In the genomic region with DNA sequence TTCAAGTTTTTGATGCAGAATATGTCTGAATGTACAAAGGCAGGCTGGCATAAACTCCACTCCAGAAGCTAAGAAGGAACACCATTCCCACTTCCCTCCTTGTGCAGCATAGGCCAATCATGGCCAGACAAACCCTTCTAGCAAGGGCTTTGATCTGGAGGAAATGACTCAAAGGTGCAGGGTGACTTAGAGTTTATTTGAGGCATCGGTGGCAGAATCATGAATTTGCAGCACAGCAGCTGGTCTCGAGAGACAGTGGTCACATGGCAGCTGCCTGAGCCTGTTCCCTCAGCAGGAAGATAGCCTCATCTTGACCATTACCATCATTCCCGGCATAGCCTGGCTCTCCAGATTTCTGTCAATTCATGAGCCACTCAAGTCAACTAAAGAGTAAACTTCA, we compare ENCODE assay signal across 26 cellular contexts.
DNase-seq lines count a peak whose midpoint lies in the region; ATAC-seq and TF ChIP-seq lines count a peak whose summit lies in the region.
"Had no signal": no experiment of that assay in that cellular context is flagged by ENCODE, and none has a peak within 500 bp of the region (broad histone marks: within the 10 kb centered on the region; RNA-seq: fewer than 3 reads in every experiment).

No MANE protein-coding gene starts in this region.

- 75% methylated on average over 2 of the region's 3 CpGs for WGBS in mammary epithelial cell (ENCODE audit: low coverage, missing lambda C conversion rate)

- peaks cover 21 to 22% of the 10 kb centered on the region in 2 donors for H3K27me3 Mint-ChIP-seq in natural killer cell (ENCODE audit: low read depth in 2 of 2)
- H3K27me3 Mint-ChIP-seq: dendritic cell treated with granulocyte-macrophage colony-stimulating factor and Interleukin-4, amounts not matched to agents 40 ng/mL and 50 ng/mL, for 4 days had no signal

- no peaks in the 10 kb centered on the region for H3K4me1 Mint-ChIP-seq in natural killer cell
- H3K4me1 Mint-ChIP-seq: activated CD4-positive, alpha-beta T cell treated with anti-CD3 and anti-CD28 coated beads for 36 hours; naive thymus-derived CD4-positive, alpha-beta T cell; stimulated activated memory B cell treated with anti-CD40 and anti-IgM and Interleukin-4, amounts not matched to agents 10 μg/mL and 1 μg/mL and 100 μg/mL, for 72 hours had no signal

- TF ChIP-seq CTCF in mammary epithelial cell (conservative IDR thresholded peaks at IDR 0.05 in 1 of 2, IDR thresholded peaks at IDR 0.05 in 1 of 2; ENCODE audit: extremely low read depth in 1 of 2, insufficient read depth in 1 of 2, low read depth in 1 of 2, low read length in 2 of 2) (no peak), breast epithelium (IDR thresholded peaks at IDR 0.05) (no peak), choroid plexus epithelial cell (conservative IDR thresholded peaks at IDR 0.05; ENCODE audit: low read depth, low read length) (no peak), natural killer cell (IDR thresholded peaks at IDR 0.05) (no peak), GM10266 (IDR thresholded peaks at IDR 0.05; ENCODE audit: control insufficient read depth, insufficient read depth, low read depth, missing control alignments) (no peak)

- H3K4me3 Mint-ChIP-seq in natural killer cell: no peak overlapping the region
- H3K4me3 Mint-ChIP-seq: activated CD4-positive, alpha-beta T cell treated with anti-CD3 and anti-CD28 coated beads for 36 hours; activated CD8-positive, alpha-beta memory T cell treated with anti-CD3 and anti-CD28 coated beads, Interleukin-2, amount 10 ng/mL, durations not matched to agents 7 days and 5 days; activated naive CD8-positive, alpha-beta T cell treated with anti-CD3 and anti-CD28 coated beads, Interleukin-2, amount 10 ng/mL, durations not matched to agents 7 days and 5 days; brain; dendritic cell treated with granulocyte-macrophage colony-stimulating factor and Interleukin-4, amounts not matched to agents 40 ng/mL and 50 ng/mL, for 4 days; H9; memory B cell; naive thymus-derived CD4-positive, alpha-beta T cell; stimulated activated memory B cell treated with anti-CD40 and anti-IgM and Interleukin-4, amounts not matched to agents 10 μg/mL and 1 μg/mL and 100 μg/mL, for 72 hours had no signal

- BruUV-seq in mammary epithelial cell (replicated peaks; lab: Mats Ljungman, UMichigan): no TSS peak

- CTCF ChIA-PET in mammary epithelial cell (lab: Charles Lee; ENCODE audit: low non-redundant PET): no interaction called here

- H3K36me3 Mint-ChIP-seq in natural killer cell: no peaks in the 10 kb centered on the region
- H3K36me3 Mint-ChIP-seq: activated CD8-positive, alpha-beta memory T cell treated with anti-CD3 and anti-CD28 coated beads, Interleukin-2, amount 10 ng/mL, durations not matched to agents 7 days and 5 days; activated naive CD8-positive, alpha-beta T cell treated with anti-CD3 and anti-CD28 coated beads, Interleukin-2, amount 10 ng/mL, durations not matched to agents 7 days and 5 days; brain had no signal

- H3K9ac ChIP-seq in mammary epithelial cell (ENCODE audit: insufficient read depth, low read length): no peak overlapping the region

- H3K4me1 ChIP-seq in mammary epithelial cell (ENCODE audit: insufficient read depth, low read length) (peaks cover 6% of the 10 kb centered on the region), breast epithelium (no peaks in the 10 kb centered on the region)
- H3K4me1 ChIP-seq: A549, sigmoid colon, testis had no signal

- dilution Hi-C loops in mammary epithelial cell (cut with HindIII; ENCODE audit: low sequenced_read_pairs): no loop called here

- in situ Hi-C loops in mammary epithelial cell (cut with MboI; ENCODE audit: low sequenced_read_pairs in 2 of 2): no loop called here

- DNase-seq in mammary epithelial cell (peak; percentile 41), breast epithelium (ENCODE audit: low spot score in 2 of 2) (no peak), MG63 (peak; percentile 1), choroid plexus epithelial cell (ENCODE audit: low read depth) (peak; percentile 53), stromal cell of bone marrow (ENCODE audit: low read depth) (peak; percentile 36), natural killer cell (no peak), GM10266 (ENCODE audit: extremely low spot score) (no peak), NCI-H187 treated with DMSO at 0.1 percent for 48 hours (lab: John Stamatoyannopoulos, UW) (no peak)
- DNase-seq: activated CD4-positive, alpha-beta T cell treated with anti-CD3 and anti-CD28 coated beads for 36 hours; activated CD8-positive, alpha-beta memory T cell treated with anti-CD3 and anti-CD28 coated beads, Interleukin-2, amount 10 ng/mL, durations not matched to agents 7 days and 5 days; activated naive CD8-positive, alpha-beta T cell treated with anti-CD3 and anti-CD28 coated beads, Interleukin-2, amount 10 ng/mL, durations not matched to agents 7 days and 5 days; C1 segment of cervical spinal cord; H9; hypothalamus; kidney; naive thymus-derived CD4-positive, alpha-beta T cell; NCI-H146; posterior cingulate gyrus; sigmoid colon; testis had no signal

- intact Hi-C loops in mammary epithelial cell (cut with micrococcal nuclease) (no loop called here), breast epithelium (cut with DNase I; ENCODE audit: low total_unique reads) (no loop called here), natural killer cell (cut with micrococcal nuclease) (no loop called here)

- H3K27ac ChIP-seq in mammary epithelial cell (ENCODE audit: insufficient read depth, low read depth, low read length) (no peak overlapping the region), breast epithelium (no peak overlapping the region)
- H3K27ac ChIP-seq: A549, sigmoid colon, testis had no signal

- no peaks in the 10 kb centered on the region for H3K27me3 ChIP-seq in mammary epithelial cell (ENCODE audit: insufficient read depth, low read length)
- H3K27me3 ChIP-seq in breast epithelium: no peaks in the 10 kb centered on the region
- H3K27me3 ChIP-seq in MG63: no peaks in the 10 kb centered on the region
- H3K27me3 ChIP-seq: sigmoid colon, testis had no signal

- H3K9me3 ChIP-seq in mammary epithelial cell (replicated peaks; ENCODE audit: insufficient read depth, low read length) (no peaks in the 10 kb centered on the region), breast epithelium (peaks cover 0 to 9% of the 10 kb centered on the region in 2 donors), MG63 (no peaks in the 10 kb centered on the region)
- H3K9me3 ChIP-seq: A549, sigmoid colon, testis had no signal

- H4K20me1 ChIP-seq in mammary epithelial cell (ENCODE audit: insufficient read depth, low read length): no peaks in the 10 kb centered on the region

- no peak for ATAC-seq in natural killer cell
- ATAC-seq: A549; activated CD4-positive, alpha-beta T cell treated with anti-CD3 and anti-CD28 coated beads for 36 hours; activated CD8-positive, alpha-beta memory T cell treated with anti-CD3 and anti-CD28 coated beads, Interleukin-2, amount 10 ng/mL, durations not matched to agents 7 days and 5 days; naive thymus-derived CD4-positive, alpha-beta T cell; Right ventricle myocardium inferior; stimulated activated memory B cell treated with anti-CD40 and anti-IgM and Interleukin-4, amounts not matched to agents 10 μg/mL and 1 μg/mL and 100 μg/mL, for 72 hours had no signal

- H2AFZ ChIP-seq in mammary epithelial cell (ENCODE audit: low read depth, low read length): peak overlapping the region; percentile 17

- no peak overlapping the region for H3K4me2 ChIP-seq in mammary epithelial cell (ENCODE audit: insufficient read depth, low read depth, low read length)
- H3K4me2 ChIP-seq: A549 had no signal

- H3K79me2 ChIP-seq in mammary epithelial cell (ENCODE audit: insufficient read depth, low read length): no peaks in the 10 kb centered on the region

- no peak for TF ChIP-seq POLR2A in breast epithelium (IDR thresholded peaks at IDR 0.05)

- no peak overlapping the region for H3K27ac Mint-ChIP-seq in natural killer cell
- H3K27ac Mint-ChIP-seq: activated CD4-positive, alpha-beta T cell treated with anti-CD3 and anti-CD28 coated beads for 36 hours; activated CD8-positive, alpha-beta memory T cell treated with anti-CD3 and anti-CD28 coated beads, Interleukin-2, amount 10 ng/mL, durations not matched to agents 7 days and 5 days; activated naive CD8-positive, alpha-beta T cell treated with anti-CD3 and anti-CD28 coated beads, Interleukin-2, amount 10 ng/mL, durations not matched to agents 7 days and 5 days; brain; dendritic cell treated with granulocyte-macrophage colony-stimulating factor and Interleukin-4, amounts not matched to agents 40 ng/mL and 50 ng/mL, for 4 days; H9; memory B cell; naive thymus-derived CD4-positive, alpha-beta T cell; stimulated activated memory B cell treated with anti-CD40 and anti-IgM and Interleukin-4, amounts not matched to agents 10 μg/mL and 1 μg/mL and 100 μg/mL, for 72 hours had no signal

- H3K9me3 Mint-ChIP-seq in natural killer cell: no peaks in the 10 kb centered on the region

- H3K36me3 ChIP-seq in mammary epithelial cell (ENCODE audit: insufficient read depth, low read length) (no peaks in the 10 kb centered on the region), breast epithelium (no peaks in the 10 kb centered on the region), MG63 (no peaks in the 10 kb centered on the region)
- H3K36me3 ChIP-seq: sigmoid colon had no signal

- H3K4me3 ChIP-seq in mammary epithelial cell (replicated peaks in 1 of 3; ENCODE audit: insufficient read depth in 1 of 3, low read depth in 2 of 3, low read length in 3 of 3): no peak overlapping the region
- H3K4me3 ChIP-seq in breast epithelium: no peak overlapping the region
- no peak overlapping the region for H3K4me3 ChIP-seq in MG63
- no peak overlapping the region for H3K4me3 ChIP-seq in choroid plexus epithelial cell (ENCODE audit: low read depth, low read length)
- H3K4me3 ChIP-seq: A549, sigmoid colon, testis had no signal

Comparison
In these comparisons a context has a peak if more than half of its experiments do, and no peak if none do; other contexts are left out.
1. DNase-seq: peak in mammary epithelial cell (single experiment), MG63 (single experiment), choroid plexus epithelial cell (single experiment) and stromal cell of bone marrow (single experiment); none in breast epithelium (0 of 2), natural killer cell (single experiment), GM10266 (single experiment) and NCI-H187 treated with DMSO at 0.1 percent for 48 hours (single experiment).